Comparison of ENCODE assay signal across 23 cellular contexts in genomic region chr12:92871121-92871520, GRCh38. TPM values are rescaled to one million over a fixed set of nuclear protein-coding genes. Genes with fewer than 3 reads are reported as not detected.
A peak's percentile ranks its signal among the peaks of the same experiment; 100 is the strongest.
DNase-seq lines count a peak whose midpoint lies in the region; ATAC-seq and TF ChIP-seq lines count a peak whose summit lies in the region.
"Had no signal": no experiment of that assay in that cellular context is flagged by ENCODE, and none has a peak within 500 bp of the region (broad histone marks: within the 10 kb centered on the region; RNA-seq: fewer than 3 reads in every experiment).

No MANE protein-coding gene starts in this region.

- no peak overlapping the region for H2AFZ ChIP-seq in Loucy (ENCODE audit: low read length)
- H2AFZ ChIP-seq: GM23338 had no signal

- ATAC-seq in WTC11 (no peak), sciatic nerve (peak; percentile 74), left colon (no peak)
- ATAC-seq: GM23338; heart left ventricle; Right ventricle myocardium inferior; stimulated activated memory B cell treated with anti-CD40 and anti-IgM and Interleukin-4, amounts not matched to agents 10 μg/mL and 1 μg/mL and 100 μg/mL, for 72 hours had no signal

- no peaks in the 10 kb centered on the region for H4K20me1 ChIP-seq in BLaER1
- no peaks in the 10 kb centered on the region for H4K20me1 ChIP-seq in Loucy (ENCODE audit: insufficient read depth, low read length, poor library complexity, severe bottlenecking)

- H3K36me3 Mint-ChIP-seq in WTC11, result no peaks in the 10 kb centered on the region

- H3K27ac Mint-ChIP-seq in WTC11, result no peak overlapping the region
- H3K27ac Mint-ChIP-seq: activated naive CD8-positive, alpha-beta T cell treated with anti-CD3 and anti-CD28 coated beads, Interleukin-2, amount 10 ng/mL, durations not matched to agents 7 days and 5 days; stimulated activated memory B cell treated with anti-CD40 and anti-IgM and Interleukin-4, amounts not matched to agents 10 μg/mL and 1 μg/mL and 100 μg/mL, for 72 hours had no signal

- CTCF ChIA-PET in WTC11 (lab: Charles Lee) (interaction anchor here (1.1 kb wide), 1 partner anchor 11 kb away, joined by 3 read pairs; no protein-coding TSS in a partner anchor), RWPE1 (lab: Yijun Ruan, JAX) (no interaction called here)

- no peaks in the 10 kb centered on the region; the same call in 1 of the 2 replicates for H3K79me2 ChIP-seq in Loucy (ENCODE audit: insufficient read depth, low read length)

- DNase-seq in WTC11 (ENCODE audit: low spot score) (no peak), sciatic nerve (ENCODE audit: low spot score) (no peak), left colon (no peak), tibial artery (no peak), RWPE1 (ENCODE audit: low spot score) (no peak), NCI-H1105 treated with DMSO at 0.1 percent for 48 hours (lab: John Stamatoyannopoulos, UW) (no peak)
- DNase-seq: activated CD4-positive, alpha-beta T cell treated with anti-CD3 and anti-CD28 coated beads, Interleukin-2, amount 50 U/mL, for 48 hours; activated naive CD8-positive, alpha-beta T cell treated with anti-CD3 and anti-CD28 coated beads, Interleukin-2, amount 10 ng/mL, durations not matched to agents 7 days and 5 days; CD4-positive, alpha-beta memory T cell; DMS 273 treated with DMSO at 0.1 percent for 48 hours; heart left ventricle; MG63; naive B cell; NCI-H1694; spleen; stimulated activated CD4-positive, alpha-beta T cell treated with anti-CD3 and anti-CD28 coated beads, Interleukin-4, amount 100 ng/mL, for 1 hour; uterus had no signal

- TF ChIP-seq CTCF in Loucy (conservative IDR thresholded peaks at IDR 0.05; ENCODE audit: low read length) (no peak), WTC11 (IDR thresholded peaks at IDR 0.05) (no peak), tibial artery (IDR thresholded peaks at IDR 0.05) (no peak), RWPE1 (conservative IDR thresholded peaks at IDR 0.05; ENCODE audit: low read depth) (no peak)

- no peaks in the 10 kb centered on the region for H3K9me2 ChIP-seq in Loucy (replicated peaks; ENCODE audit: low read depth, low read length)

- H3K4me2 ChIP-seq in BLaER1 (peak overlapping the region; percentile 57), Loucy (ENCODE audit: low read depth, low read length, poor library complexity, severe bottlenecking) (peak overlapping the region; percentile 49)
- H3K4me2 ChIP-seq: GM23338 had no signal

- H3K36me3 ChIP-seq in BLaER1 (0 out of 2 replicates have a peak, but pooled peaks cover 6% of the 10 kb centered on the region), Loucy (ENCODE audit: insufficient read depth, low read length) (no peaks in the 10 kb centered on the region), tibial artery (no peaks in the 10 kb centered on the region)
- H3K36me3 ChIP-seq: heart left ventricle, uterus had no signal

- H3K9me3 Mint-ChIP-seq in WTC11, result no peaks in the 10 kb centered on the region
- H3K9me3 Mint-ChIP-seq: activated naive CD8-positive, alpha-beta T cell treated with anti-CD3 and anti-CD28 coated beads, Interleukin-2, amount 10 ng/mL, durations not matched to agents 7 days and 5 days; CD4-positive, alpha-beta memory T cell; central memory CD8-positive, alpha-beta T cell; GM23338; naive B cell; stimulated activated memory B cell treated with anti-CD40 and anti-IgM and Interleukin-4, amounts not matched to agents 10 μg/mL and 1 μg/mL and 100 μg/mL, for 72 hours had no signal

- H3K4me3 ChIP-seq in BLaER1 (no peak overlapping the region), Loucy (ENCODE audit: low read length, poor library complexity, severe bottlenecking) (no peak overlapping the region), tibial artery (no peak overlapping the region)
- H3K4me3 ChIP-seq: GM23338, MG63, uterus had no signal

- intact Hi-C loops in sciatic nerve (cut with DNase I), result no loop called here
- intact Hi-C loops in left colon (cut with DNase I, micrococcal nuclease), result no loop called here
- intact Hi-C loops in tibial artery (cut with DNase I; ENCODE audit: low total_unique reads), result no loop called here

- H3K4me1 Mint-ChIP-seq in WTC11, result no peaks in the 10 kb centered on the region; the same call in 1 of the 2 replicates

- H3F3A ChIP-seq in Loucy (ENCODE audit: low read depth), result no peaks in the 10 kb centered on the region

- H3K27me3 ChIP-seq in BLaER1, result no peaks in the 10 kb centered on the region
- no peaks in the 10 kb centered on the region for H3K27me3 ChIP-seq in Loucy (ENCODE audit: insufficient read depth, low read length, poor library complexity, severe bottlenecking)
- no peaks in the 10 kb centered on the region for H3K27me3 ChIP-seq in tibial artery
- H3K27me3 ChIP-seq: heart left ventricle, MG63, spleen, uterus had no signal

- no peaks in the 10 kb centered on the region for H3K27me3 Mint-ChIP-seq in WTC11 (ENCODE audit: low read depth)
- H3K27me3 Mint-ChIP-seq: activated naive CD8-positive, alpha-beta T cell treated with anti-CD3 and anti-CD28 coated beads, Interleukin-2, amount 10 ng/mL, durations not matched to agents 7 days and 5 days; CD4-positive, alpha-beta memory T cell; central memory CD8-positive, alpha-beta T cell; naive B cell; stimulated activated memory B cell treated with anti-CD40 and anti-IgM and Interleukin-4, amounts not matched to agents 10 μg/mL and 1 μg/mL and 100 μg/mL, for 72 hours had no signal

- POLR2A ChIA-PET in WTC11 (lab: Charles Lee), result no interaction called here
- POLR2A ChIA-PET in RWPE1 (lab: Yijun Ruan, JAX; ENCODE audit: low non-redundant PET), result no interaction called here

- H3K9ac ChIP-seq in BLaER1 (no peak overlapping the region), Loucy (ENCODE audit: low read depth, low read length, poor library complexity, severe bottlenecking) (no peak overlapping the region)

- H3K27ac ChIP-seq in BLaER1 (peak overlapping the region; percentile 26; the same call in 1 of the 2 replicates), tibial artery (no peak overlapping the region), RWPE1 (no peak overlapping the region)
- H3K27ac ChIP-seq: spleen, uterus had no signal

- no peak overlapping the region for H3K4me3 Mint-ChIP-seq in WTC11
- H3K4me3 Mint-ChIP-seq: activated naive CD8-positive, alpha-beta T cell treated with anti-CD3 and anti-CD28 coated beads, Interleukin-2, amount 10 ng/mL, durations not matched to agents 7 days and 5 days; CD4-positive, alpha-beta memory T cell; central memory CD8-positive, alpha-beta T cell; GM23338; naive B cell; stimulated activated memory B cell treated with anti-CD40 and anti-IgM and Interleukin-4, amounts not matched to agents 10 μg/mL and 1 μg/mL and 100 μg/mL, for 72 hours had no signal

- H3K4me1 ChIP-seq in BLaER1 (peaks cover 14% of the 10 kb centered on the region), Loucy (ENCODE audit: insufficient read depth, low read length, poor library complexity, severe bottlenecking) (peaks cover 11% of the 10 kb centered on the region), tibial artery (peaks cover 0 to 22% (median 0%) of the 10 kb centered on the region in 4 donors)
- H3K4me1 ChIP-seq: uterus had no signal

- H3K9me3 ChIP-seq in BLaER1, result no peaks in the 10 kb centered on the region
- H3K9me3 ChIP-seq in Loucy (ENCODE audit: insufficient read depth, low read depth, low read length), result no peaks in the 10 kb centered on the region
- no peaks in the 10 kb centered on the region for H3K9me3 ChIP-seq in tibial artery
- H3K9me3 ChIP-seq: heart left ventricle, MG63, spleen, uterus had no signal

TF ChIP-seq in WTC11, 78 proteins besides CTCF, POLR2A, EP300 and RAD21:
- 0 out of 2 replicates have a peak, but pooled peaks have one; percentile 3 for TF ChIP-seq HMGA2 (CRISPR knock-in tag; IDR thresholded peaks at IDR 0.05)
- TF ChIP-seq ETV6 (CRISPR knock-in tag; IDR thresholded peaks at IDR 0.05), result no peak

RNA-seq across cellular contexts. Expression of gene EEA1, which starts 58.0 kb away (rescaled TPM):
- total RNA-seq in WTC11 (2021), result 16.3 to 20.3 TPM (median 17.8 TPM) in 3 replicates
- 45.3 TPM for total RNA-seq in sciatic nerve
- total RNA-seq in left colon, result 10 to 100 TPM; 32.4 to 33.4 TPM
